In the genomic region with DNA sequence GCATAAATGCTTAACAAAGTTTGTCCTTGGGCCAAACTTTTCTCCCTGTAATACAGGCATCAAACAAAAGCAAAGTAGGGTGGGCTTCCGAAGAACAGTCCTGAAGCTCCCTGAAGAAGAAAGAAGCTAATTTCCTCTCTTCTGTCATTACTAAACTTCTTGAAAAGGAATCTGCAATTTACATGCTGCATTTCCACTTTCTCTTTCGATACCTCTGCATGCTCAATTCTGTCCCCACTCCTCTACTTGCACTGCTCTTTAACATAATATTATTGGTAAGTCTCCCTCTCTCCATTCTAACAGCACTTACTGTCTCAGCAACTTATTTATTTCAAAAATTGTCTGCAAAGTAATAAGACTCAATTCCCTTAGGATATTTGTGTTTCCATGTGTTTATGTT, we compare ENCODE assay signal across 9 cellular contexts. TPM values are rescaled to one million over a fixed set of nuclear protein-coding genes. Genes with fewer than 3 reads are reported as not detected.
DNase-seq lines count a peak whose midpoint lies in the region; ATAC-seq lines count a peak whose summit lies in the region.
"Had no signal": no experiment of that assay in that cellular context is flagged by ENCODE, and none has a peak within 500 bp of the region (broad histone marks: within the 10 kb centered on the region; RNA-seq: fewer than 3 reads in every experiment).

No MANE protein-coding gene starts in this region.

- H3K9me3 ChIP-seq in SJSA1 (replicated peaks), result no peaks in the 10 kb centered on the region

- H3K27ac Mint-ChIP-seq in memory B cell, result peak overlapping the region; percentile 32

- H3K4me3 ChIP-seq in GM08714 (ENCODE audit: low read length) (0 out of 2 replicates have a peak overlapping the region, but pooled peaks have one; percentile 29), SJSA1 (0 out of 2 replicates have a peak overlapping the region, but pooled peaks have one; percentile 2)

- H3K4me1 ChIP-seq in SJSA1 (replicated peaks), result peaks cover 11% of the 10 kb centered on the region

- no peaks in the 10 kb centered on the region for H3K36me3 Mint-ChIP-seq in memory B cell

- H3K4me1 Mint-ChIP-seq in memory B cell, result peaks cover 26% of the 10 kb centered on the region

- DNase-seq in SJSA1 (ENCODE audit: low read depth in 1 of 2, low spot score in 2 of 2), result peak in 1 of 2 experiments; percentile 20
- DNase-seq in memory B cell (ENCODE audit: low spot score in 2 of 2), result no peak
- no peak for DNase-seq in amniotic stem cell (lab: John Stamatoyannopoulos, UW)
- no peak for DNase-seq in NCI-H526 treated with DMSO at 0.1 percent for 48 hours (lab: John Stamatoyannopoulos, UW)
- DNase-seq: activated CD4-positive, alpha-beta T cell treated with anti-CD3 and anti-CD28 coated beads for 1 hour had no signal

- H3K27me3 Mint-ChIP-seq in memory B cell, result no peaks in the 10 kb centered on the region

- H3K36me3 ChIP-seq in SJSA1, result peaks cover 6% of the 10 kb centered on the region; the same call in 1 of the 2 replicates

- H3K27me3 ChIP-seq in SJSA1 (replicated peaks), result no peaks in the 10 kb centered on the region

- 0 out of 2 replicates have a peak overlapping the region, but pooled peaks have one; percentile 22 for H3K27ac ChIP-seq in SJSA1

- ATAC-seq in GM21619 (IDR thresholded peaks at IDR 0.05; ENCODE audit: unreplicated experiment), result peak; percentile 18
- no peak for ATAC-seq in memory B cell (ENCODE audit: low read depth)
- no peak for ATAC-seq in GM21723 (IDR thresholded peaks at IDR 0.05; ENCODE audit: unreplicated experiment)
- no peak for ATAC-seq in HG02642 (IDR thresholded peaks at IDR 0.05; ENCODE audit: poor library complexity, unreplicated experiment)

- no peaks in the 10 kb centered on the region for H3K9me3 Mint-ChIP-seq in memory B cell

- peak overlapping the region; percentile 71 for H3K4me3 Mint-ChIP-seq in memory B cell

RNA-seq across cellular contexts. Expression of a gene that starts 3.9 kb away (rescaled TPM):
- 35.4 and 36.3 TPM in 2 replicates for total RNA-seq in SJSA1 (2014; rRNA removed; shearing (Covaris generic))
